Comparison of ENCODE assay signal across 8 cellular contexts in genomic region chr19:55676889-55677505, GRCh38. TPM values are rescaled to one million over a fixed set of nuclear protein-coding genes. Genes with fewer than 3 reads are reported as not detected.
DNase-seq lines count a peak whose midpoint lies in the region; ATAC-seq and TF ChIP-seq lines count a peak whose summit lies in the region.
"Had no signal": no experiment of that assay in that cellular context is flagged by ENCODE, and none has a peak within 500 bp of the region (broad histone marks: within the 10 kb centered on the region; RNA-seq: fewer than 3 reads in every experiment).

No MANE protein-coding gene starts in this region.

- no peaks in the 10 kb centered on the region; the same call in 1 of the 2 replicates for H4K20me1 ChIP-seq in OCI-LY7 (ENCODE audit: insufficient read depth, low read length)

- H2AFZ ChIP-seq in OCI-LY7 (ENCODE audit: low read length): no peak overlapping the region

- H3K4me1 ChIP-seq in OCI-LY7 (ENCODE audit: insufficient read depth, low read length, poor library complexity, severe bottlenecking) (peaks cover 55% of the 10 kb centered on the region), prostate gland (replicated peaks) (peaks cover 10% of the 10 kb centered on the region)

- H3K4me3 ChIP-seq in GM12865 (ENCODE audit: low read depth, low read length) (peak overlapping the region; percentile 96), OCI-LY7 (ENCODE audit: low read depth, low read length, poor library complexity, severe bottlenecking) (peak overlapping the region; percentile 95), epithelial cell of proximal tubule (ENCODE audit: low read depth, low read length) (peak overlapping the region; percentile 60), prostate gland (peak overlapping the region in 1 of 2 donors; percentile 99)

- H3K4me2 ChIP-seq in OCI-LY7 (ENCODE audit: low read length): peak overlapping the region; percentile 92

- no peak for TF ChIP-seq POLR2A in prostate gland (IDR thresholded peaks at IDR 0.05)

- WGBS in prostate gland: 85% methylated on average over 7 of the region's 7 CpGs

- TF ChIP-seq CTCF in GM12865 (IDR thresholded peaks at IDR 0.05; ENCODE audit: insufficient read depth, low read depth, low read length, missing control alignments) (no peak), OCI-LY7 (conservative IDR thresholded peaks at IDR 0.05; ENCODE audit: low read length) (no peak), epithelial cell of proximal tubule (conservative IDR thresholded peaks at IDR 0.05; ENCODE audit: low read depth, low read length) (no peak), prostate gland (IDR thresholded peaks at IDR 0.05) (no peak)

- ATAC-seq in GM21360 (IDR thresholded peaks at IDR 0.05; ENCODE audit: unreplicated experiment): no peak
- no peak for ATAC-seq in sciatic nerve

- H3K36me3 ChIP-seq in OCI-LY7 (ENCODE audit: insufficient read depth, low read length) (peaks cover 86% of the 10 kb centered on the region), prostate gland (peaks cover 11 to 14% of the 10 kb centered on the region in 2 donors)

- H3K9me3 ChIP-seq in OCI-LY7 (ENCODE audit: low read length) (no peaks in the 10 kb centered on the region), prostate gland (no peaks in the 10 kb centered on the region)

- peaks cover 80% of the 10 kb centered on the region for H3K79me2 ChIP-seq in OCI-LY7 (ENCODE audit: insufficient read depth, low read depth, low read length)

- peak overlapping the region; percentile 97 for H3K27ac ChIP-seq in OCI-LY7 (ENCODE audit: low read depth, low read length, poor library complexity, severe bottlenecking)
- H3K27ac ChIP-seq in prostate gland: peak overlapping the region; percentile 13 to 96

- no peaks in the 10 kb centered on the region for H3K9me2 ChIP-seq in OCI-LY7 (ENCODE audit: insufficient read depth, low read length)

- no TSS peak for BruUV-seq in OCI-LY7 (replicated peaks; lab: Mats Ljungman, UMichigan)

- DNase-seq in GM12865 (ENCODE audit: low read depth) (no peak), OCI-LY7 (ENCODE audit: low spot score) (no peak), epithelial cell of proximal tubule (ENCODE audit: low read depth) (no peak), prostate gland (ENCODE audit: low spot score) (no peak), hippocampal formation (lab: John Stamatoyannopoulos, UW) (no peak), sciatic nerve (ENCODE audit: low spot score) (no peak)
- DNase-seq: posterior cingulate gyrus had no signal

- no peaks in the 10 kb centered on the region for H3K27me3 ChIP-seq in prostate gland (replicated peaks; ENCODE audit: insufficient read depth)

- CTCF ChIA-PET in OCI-LY7 (lab: Charles Lee; ENCODE audit: unreplicated experiment): no interaction called here

- intact Hi-C loops in OCI-LY7 (cut with micrococcal nuclease; ENCODE audit: unreplicated experiment): loop anchor here (5.0 kb wide), 2 partner anchors 130 to 155 kb away; partner anchors contain the start of gene NLRP11
- intact Hi-C loops in prostate gland (cut with DNase I): no loop called here
- intact Hi-C loops in sciatic nerve (cut with DNase I): no loop called here

- POLR2A ChIA-PET in OCI-LY7 (lab: Charles Lee): interaction anchor here (2.3 kb wide), 1 partner anchor 20 kb away, joined by 6 read pairs; no protein-coding TSS in a partner anchor

RNA-seq across cellular contexts. Expression of gene EPN1, which starts 2.0 kb away (rescaled TPM):
- total RNA-seq in OCI-LY7 (2014; rRNA removed; shearing (Covaris generic)): 40.5 and 46.3 TPM in 2 replicates
- 120 and 121 TPM in 2 replicates for total RNA-seq in OCI-LY7 (2022)
- total RNA-seq in epithelial cell of proximal tubule: 102 and 151 TPM in 2 replicates
- 100 to 1,000 TPM; 160 to 345 TPM for total RNA-seq in prostate gland
- 87.6 TPM for total RNA-seq in sciatic nerve

RNA-seq across cellular contexts. Expression of gene U2AF2, which starts 22.2 kb away (rescaled TPM):
- total RNA-seq in OCI-LY7 (2014; rRNA removed; shearing (Covaris generic)): 193 and 211 TPM in 2 replicates
- 233 and 264 TPM in 2 replicates for total RNA-seq in OCI-LY7 (2022)
- total RNA-seq in epithelial cell of proximal tubule: 142 and 205 TPM in 2 replicates
- total RNA-seq in prostate gland: 100 to 1,000 TPM in 1 of 2 donors, 10 to 100 TPM in 1; 99.2 to 224 TPM
- 127 TPM for total RNA-seq in sciatic nerve

RNA-seq across cellular contexts. Expression of gene CCDC106, which starts 29.0 kb away (rescaled TPM):
- total RNA-seq in OCI-LY7 (2014; rRNA removed; shearing (Covaris generic)): 29.4 and 30.1 TPM in 2 replicates
- 29.0 and 30.9 TPM in 2 replicates for total RNA-seq in OCI-LY7 (2022)
- 10.2 and 17.9 TPM in 2 replicates for total RNA-seq in epithelial cell of proximal tubule
- 10 to 100 TPM; 17.7 to 70.2 TPM for total RNA-seq in prostate gland
- total RNA-seq in sciatic nerve: 14.0 TPM

RNA-seq across cellular contexts. Expression of gene ZNF581, which starts 33.5 kb away (rescaled TPM):
- total RNA-seq in OCI-LY7 (2014; rRNA removed; shearing (Covaris generic)): 26.6 and 44.5 TPM in 2 replicates
- 39.7 and 41.8 TPM in 2 replicates for total RNA-seq in OCI-LY7 (2022)
- total RNA-seq in epithelial cell of proximal tubule: 27.2 and 29.2 TPM in 2 replicates
- 10 to 100 TPM; 19.7 to 20.6 TPM for total RNA-seq in prostate gland
- 17.2 TPM for total RNA-seq in sciatic nerve

RNA-seq across cellular contexts. Expression of gene ZNF580, which starts 36.2 kb away (rescaled TPM):
- 17.6 and 24.4 TPM in 2 replicates for total RNA-seq in OCI-LY7 (2014; rRNA removed; shearing (Covaris generic))
- 50.0 and 52.1 TPM in 2 replicates for total RNA-seq in OCI-LY7 (2022)
- 10.6 and 10.8 TPM in 2 replicates for total RNA-seq in epithelial cell of proximal tubule
- 10 to 100 TPM; 49.7 to 70.5 TPM for total RNA-seq in prostate gland
- 42.2 TPM for total RNA-seq in sciatic nerve
